In the genomic region with DNA sequence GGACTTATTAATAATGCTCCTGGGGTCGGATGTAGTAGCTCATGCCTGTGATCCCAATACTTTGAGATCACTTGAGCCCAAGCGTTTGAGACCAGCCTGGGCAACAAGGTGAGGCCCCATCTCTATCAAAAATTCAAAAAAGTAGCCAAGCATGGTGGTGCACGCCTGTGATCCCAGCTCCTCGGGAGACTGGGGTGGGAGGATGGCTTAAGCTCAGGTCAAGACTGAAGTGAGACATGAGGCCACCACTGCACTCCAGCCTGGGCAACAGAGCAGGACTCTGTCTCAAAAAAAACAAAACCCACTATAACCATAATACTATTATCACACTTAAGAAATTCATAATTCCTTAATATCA, we compare ENCODE assay signal across 14 cellular contexts. TPM values are rescaled to one million over a fixed set of nuclear protein-coding genes. Genes with fewer than 3 reads are reported as not detected.
DNase-seq lines count a peak whose midpoint lies in the region; ATAC-seq, FAIRE-seq and TF ChIP-seq lines count a peak whose summit lies in the region.
"Had no signal": no experiment of that assay in that cellular context is flagged by ENCODE, and none has a peak within 500 bp of the region (broad histone marks: within the 10 kb centered on the region; RNA-seq: fewer than 3 reads in every experiment).

No MANE protein-coding gene starts in this region.

- in situ Hi-C loops in K562 (cut with MboI), result no loop called here

- peak overlapping the region; percentile 77 for H3K4me3 Mint-ChIP-seq in T-helper 2 cell treated with Interferon-gamma antibody and Interleukin-4, amounts not matched to agents 5 μg/mL and 100 μg/mL, for 36 hours
- peak overlapping the region; percentile 83 for H3K4me3 Mint-ChIP-seq in nephron progenitor cell

- H3K27ac Mint-ChIP-seq in T-helper 2 cell treated with Interferon-gamma antibody and Interleukin-4, amounts not matched to agents 5 μg/mL and 100 μg/mL, for 36 hours, result peak overlapping the region; percentile 90
- peak overlapping the region; percentile 6 for H3K27ac Mint-ChIP-seq in nephron progenitor cell

- no peak for TF ChIP-seq RAD21 in K562 (CRISPR knock-in tag; conservative IDR thresholded peaks at IDR 0.05 in 1 of 2, IDR thresholded peaks at IDR 0.05 in 1 of 2)

- H2AFZ ChIP-seq in MM.1S (ENCODE audit: low read length) (peak overlapping the region; percentile 90), K562 (ENCODE audit: low read depth, low read length) (no peak overlapping the region)

- no peak for DNase-seq in T-helper 2 cell treated with Interferon-gamma antibody and Interleukin-4, amounts not matched to agents 5 μg/mL and 100 μg/mL, for 36 hours (ENCODE audit: low spot score)
- no peak for DNase-seq in T-helper 2 cell
- DNase-seq in MM.1S, result no peak
- DNase-seq in K562 (ENCODE audit: extremely low read depth in 1 of 4, low spot score in 3 of 4), result no peak
- no peak for DNase-seq in nephron progenitor cell
- DNase-seq in GM03348 (ENCODE audit: low spot score), result no peak
- DNase-seq: activated gamma-delta T cell, NCI-H187 treated with DMSO at 0.1 percent for 48 hours, NCI-H748 treated with DMSO at 0.1 percent for 48 hours, substantia nigra had no signal

- H3K9ac ChIP-seq in MM.1S (ENCODE audit: low read length) (peak overlapping the region; percentile 84; the same call in 1 of the 2 replicates), K562 (ENCODE audit: insufficient read depth in 1 of 2, low read depth in 2 of 2, low read length in 2 of 2) (peak overlapping the region in 1 of 2 experiments; percentile 24; a peak in 1 of 4 replicates)

- BruUV-seq in K562 (replicated peaks; lab: Mats Ljungman, UMichigan), result no TSS peak

- H3K36me3 ChIP-seq in MM.1S (replicated peaks; ENCODE audit: insufficient read depth, low read length) (no peaks in the 10 kb centered on the region), K562 (ENCODE audit: control insufficient read depth, insufficient read depth, low read length) (peaks cover 14% of the 10 kb centered on the region; the same call in 2 of the 3 replicates)

- peaks cover 33% of the 10 kb centered on the region for H3K4me1 Mint-ChIP-seq in T-helper 2 cell treated with Interferon-gamma antibody and Interleukin-4, amounts not matched to agents 5 μg/mL and 100 μg/mL, for 36 hours (ENCODE audit: low read depth)
- peaks cover 40% of the 10 kb centered on the region for H3K4me1 Mint-ChIP-seq in nephron progenitor cell

- no peaks in the 10 kb centered on the region for H3K9me2 ChIP-seq in MM.1S (replicated peaks; ENCODE audit: insufficient read depth, low read length)

- WGBS in K562 (ENCODE audit: insufficient coverage, low coverage, missing lambda C conversion rate), result 73% methylated on average over 4 of the region's 4 CpGs

- peaks cover 25% of the 10 kb centered on the region for H3F3A ChIP-seq in MM.1S (ENCODE audit: insufficient read depth, low read length)

- H3K4me2 ChIP-seq in MM.1S (ENCODE audit: low read depth, low read length) (peak overlapping the region; percentile 75), K562 (ENCODE audit: insufficient read depth, low read length) (no peak overlapping the region)

- peaks cover 7% of the 10 kb centered on the region for H3K27me3 Mint-ChIP-seq in T-helper 2 cell treated with Interferon-gamma antibody and Interleukin-4, amounts not matched to agents 5 μg/mL and 100 μg/mL, for 36 hours (ENCODE audit: low read depth)
- H3K27me3 Mint-ChIP-seq in nephron progenitor cell (ENCODE audit: low read depth, poor library complexity), result peaks cover 7% of the 10 kb centered on the region

- FAIRE-seq in K562 (lab: Jason Lieb, UNC), result peak; percentile 37
- FAIRE-seq: A204.1 had no signal

- intact Hi-C loops in K562 (cut with micrococcal nuclease), result loop anchor here (5.0 kb wide), 1 partner anchor 151 kb away; a partner anchor contains a TSS

- H3K79me2 ChIP-seq in MM.1S (ENCODE audit: low read length) (peaks cover 30% of the 10 kb centered on the region), K562 (ENCODE audit: control insufficient read depth, insufficient read depth, low read length) (peaks cover 33% of the 10 kb centered on the region)

- H3K4me3 ChIP-seq in MM.1S (ENCODE audit: low read length), result peak overlapping the region; percentile 92; the same call in 1 of the 2 replicates
- no peak overlapping the region for H3K4me3 ChIP-seq in K562

- CTCF ChIA-PET in K562 (lab: Yijun Ruan, JAX; ENCODE audit: low intra/inter-chr PET ratio), result no interaction called here

- POLR2A ChIA-PET in K562 (lab: Yijun Ruan, JAX), result interaction anchor here (0.6 to 1.9 kb wide), 5 partner anchors 12 to 321 kb away, joined by 3 to 9 read pairs (median 4); a partner anchor contains a TSS

- no peaks in the 10 kb centered on the region for H3K9me3 Mint-ChIP-seq in T-helper 2 cell treated with Interferon-gamma antibody and Interleukin-4, amounts not matched to agents 5 μg/mL and 100 μg/mL, for 36 hours
- H3K9me3 Mint-ChIP-seq in nephron progenitor cell, result peaks cover under 1% of the 10 kb centered on the region

- H3K27me3 ChIP-seq in MM.1S (replicated peaks; ENCODE audit: insufficient read depth, low read length) (no peaks in the 10 kb centered on the region), K562 (ENCODE audit: control insufficient read depth in 2 of 2, insufficient read depth in 2 of 2, low read length in 2 of 2) (no peaks in the 10 kb centered on the region)

- H3K9me3 ChIP-seq in MM.1S (replicated peaks; ENCODE audit: insufficient read depth, low read length), result no peaks in the 10 kb centered on the region
- H3K9me3 ChIP-seq in K562 (replicated peaks; ENCODE audit: control insufficient read depth, insufficient read depth, low read depth, low read length), result no peaks in the 10 kb centered on the region
- H3K9me3 ChIP-seq: HAP-1 had no signal

- no peaks in the 10 kb centered on the region for H4K20me1 ChIP-seq in MM.1S (ENCODE audit: insufficient read depth, low read length)
- 0 out of 2 replicates have a peak, but pooled peaks cover 3% of the 10 kb centered on the region for H4K20me1 ChIP-seq in K562 (replicated peaks; ENCODE audit: control insufficient read depth, insufficient read depth, low read length)

- H3K27ac ChIP-seq in MM.1S (ENCODE audit: low read length) (peak overlapping the region; percentile 89; the same call in 1 of the 2 replicates), K562 (ENCODE audit: extremely low read depth, low read depth, low read length) (no peak overlapping the region)

- no peak for TF ChIP-seq POLR2A in K562 (conservative IDR thresholded peaks at IDR 0.05)

- TF ChIP-seq CTCF in MM.1S (IDR thresholded peaks at IDR 0.05; ENCODE audit: low read length), result no peak
- no peak for TF ChIP-seq CTCF in K562 (IDR thresholded peaks at IDR 0.05 in 2 of 3, conservative IDR thresholded peaks at IDR 0.05 in 1 of 3; ENCODE audit: insufficient read depth in 2 of 3, low read depth in 1 of 3, low read length in 3 of 3)
- no peak for TF ChIP-seq CTCF in nephron progenitor cell (IDR thresholded peaks at IDR 0.05)

- no peaks in the 10 kb centered on the region for H3K9me1 ChIP-seq in K562 (ENCODE audit: control insufficient read depth, insufficient read depth, low read length)

- H3K36me3 Mint-ChIP-seq in T-helper 2 cell treated with Interferon-gamma antibody and Interleukin-4, amounts not matched to agents 5 μg/mL and 100 μg/mL, for 36 hours (ENCODE audit: low read depth), result peaks cover 24% of the 10 kb centered on the region
- peaks cover 17% of the 10 kb centered on the region for H3K36me3 Mint-ChIP-seq in nephron progenitor cell (ENCODE audit: low read depth)

- TF ChIP-seq EP300 in K562 (IDR thresholded peaks at IDR 0.05; ENCODE audit: low read length), result no peak

- H3K4me1 ChIP-seq in MM.1S (ENCODE audit: low read length) (peaks cover 6% of the 10 kb centered on the region; the same call in 1 of the 2 replicates), K562 (replicated peaks in 1 of 2; ENCODE audit: control insufficient read depth in 2 of 2, insufficient read depth in 2 of 2, low read length in 2 of 2) (peaks cover 14 to 33% of the 10 kb centered on the region in 2 experiments; a peak in 4 of 5 replicates)

- no peak for ATAC-seq in K562
- no peak for ATAC-seq in HG03521 (IDR thresholded peaks at IDR 0.05; ENCODE audit: unreplicated experiment)
- no peak for ATAC-seq in HG03139 (IDR thresholded peaks at IDR 0.05; ENCODE audit: unreplicated experiment)

TF ChIP-seq in K562, 482 proteins besides CTCF, POLR2A, EP300 and RAD21 (continues in another document):
- TF ChIP-seq, protein P1, sequence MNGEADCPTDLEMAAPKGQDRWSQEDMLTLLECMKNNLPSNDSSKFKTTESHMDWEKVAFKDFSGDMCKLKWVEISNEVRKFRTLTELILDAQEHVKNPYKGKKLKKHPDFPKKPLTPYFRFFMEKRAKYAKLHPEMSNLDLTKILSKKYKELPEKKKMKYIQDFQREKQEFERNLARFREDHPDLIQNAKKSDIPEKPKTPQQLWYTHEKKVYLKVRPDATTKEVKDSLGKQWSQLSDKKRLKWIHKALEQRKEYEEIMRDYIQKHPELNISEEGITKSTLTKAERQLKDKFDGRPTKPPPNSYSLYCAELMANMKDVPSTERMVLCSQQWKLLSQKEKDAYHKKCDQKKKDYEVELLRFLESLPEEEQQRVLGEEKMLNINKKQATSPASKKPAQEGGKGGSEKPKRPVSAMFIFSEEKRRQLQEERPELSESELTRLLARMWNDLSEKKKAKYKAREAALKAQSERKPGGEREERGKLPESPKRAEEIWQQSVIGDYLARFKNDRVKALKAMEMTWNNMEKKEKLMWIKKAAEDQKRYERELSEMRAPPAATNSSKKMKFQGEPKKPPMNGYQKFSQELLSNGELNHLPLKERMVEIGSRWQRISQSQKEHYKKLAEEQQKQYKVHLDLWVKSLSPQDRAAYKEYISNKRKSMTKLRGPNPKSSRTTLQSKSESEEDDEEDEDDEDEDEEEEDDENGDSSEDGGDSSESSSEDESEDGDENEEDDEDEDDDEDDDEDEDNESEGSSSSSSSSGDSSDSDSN (IDR thresholded peaks at IDR 0.05; ENCODE audit: borderline replicate concordance in 1 of 2, low read depth in 2 of 2, low read length in 2 of 2), result no peak

RNA-seq across cellular contexts. Expression of a gene that starts 1.6 kb away (rescaled TPM):
- 73.6 and 117 TPM in 2 replicates for total RNA-seq in K562 (2011; cell fraction: chromatin; rRNA removed; ENCODE audit: low replicate concordance)
- 48.4 and 49.3 TPM in 2 replicates for total RNA-seq in K562 (2011; cell fraction: nucleolus; rRNA removed)
- 95.9 and 98.1 TPM in 2 replicates for total RNA-seq in K562 (2011; cell fraction: nucleoplasm; rRNA removed)
- total RNA-seq in K562 (2014; rRNA removed) (26.5 and 38.1 TPM in 2 replicates), K562 (2014; rRNA removed; fragmentation: Illumina TruSeq; extraction: Trizol) (44.0 and 47.2 TPM in 2 replicates), K562 (2015; rRNA removed; fragmentation: Illumina TruSeq; extraction: Trizol) (37.6 and 38.8 TPM in 2 replicates), K562 (2021) (37.2 and 39.3 TPM in 2 replicates)
- polyA plus RNA-seq in K562 (2011; rRNA removed) (57.4 and 95.0 TPM in 2 replicates), K562 (2014; fragmentation: Illumina TruSeq; extraction: Trizol) (56.2 and 70.1 TPM in 2 replicates), K562 (2014; fragmentation: Nextera tagmentation; extraction: Ambion mirVana) (10 to 100 TPM; 12.3 to 20.4 TPM), K562 (2014; rRNA removed) (40.2 and 52.1 TPM in 2 replicates)
- 31.6 and 94.3 TPM in 2 replicates for polyA plus RNA-seq in K562 (2011; cell fraction: cytosol; rRNA removed)
- 11.6 and 17.6 TPM in 2 replicates for polyA plus RNA-seq in K562 (2011; cell fraction: nucleus; rRNA removed)
- polyA plus RNA-seq in K562 (2012), result 29.1 and 38.0 TPM in 2 replicates
- 34.0 and 34.5 TPM in 2 replicates for polyA minus RNA-seq in K562 (2011; rRNA and poly(A)+ RNA removed)
- 12.3 and 15.7 TPM in 2 replicates for polyA minus RNA-seq in K562 (2011; cell fraction: cytosol; rRNA and poly(A)+ RNA removed)
- polyA minus RNA-seq in K562 (2011; cell fraction: nucleus; rRNA and poly(A)+ RNA removed), result 7.4 and 13.0 TPM in 2 replicates
